In genomic region chr11:120536797-120537169, GRCh38 we compare ENCODE assay signal across 1 cellular context.
TF ChIP-seq lines count a peak whose summit lies in the region.

No MANE protein-coding gene starts in this region.

TF ChIP-seq in HepG2, 621 proteins besides CTCF, POLR2A, EP300 and RAD21 (continued from another document):
- TF ChIP-seq, protein P1, sequence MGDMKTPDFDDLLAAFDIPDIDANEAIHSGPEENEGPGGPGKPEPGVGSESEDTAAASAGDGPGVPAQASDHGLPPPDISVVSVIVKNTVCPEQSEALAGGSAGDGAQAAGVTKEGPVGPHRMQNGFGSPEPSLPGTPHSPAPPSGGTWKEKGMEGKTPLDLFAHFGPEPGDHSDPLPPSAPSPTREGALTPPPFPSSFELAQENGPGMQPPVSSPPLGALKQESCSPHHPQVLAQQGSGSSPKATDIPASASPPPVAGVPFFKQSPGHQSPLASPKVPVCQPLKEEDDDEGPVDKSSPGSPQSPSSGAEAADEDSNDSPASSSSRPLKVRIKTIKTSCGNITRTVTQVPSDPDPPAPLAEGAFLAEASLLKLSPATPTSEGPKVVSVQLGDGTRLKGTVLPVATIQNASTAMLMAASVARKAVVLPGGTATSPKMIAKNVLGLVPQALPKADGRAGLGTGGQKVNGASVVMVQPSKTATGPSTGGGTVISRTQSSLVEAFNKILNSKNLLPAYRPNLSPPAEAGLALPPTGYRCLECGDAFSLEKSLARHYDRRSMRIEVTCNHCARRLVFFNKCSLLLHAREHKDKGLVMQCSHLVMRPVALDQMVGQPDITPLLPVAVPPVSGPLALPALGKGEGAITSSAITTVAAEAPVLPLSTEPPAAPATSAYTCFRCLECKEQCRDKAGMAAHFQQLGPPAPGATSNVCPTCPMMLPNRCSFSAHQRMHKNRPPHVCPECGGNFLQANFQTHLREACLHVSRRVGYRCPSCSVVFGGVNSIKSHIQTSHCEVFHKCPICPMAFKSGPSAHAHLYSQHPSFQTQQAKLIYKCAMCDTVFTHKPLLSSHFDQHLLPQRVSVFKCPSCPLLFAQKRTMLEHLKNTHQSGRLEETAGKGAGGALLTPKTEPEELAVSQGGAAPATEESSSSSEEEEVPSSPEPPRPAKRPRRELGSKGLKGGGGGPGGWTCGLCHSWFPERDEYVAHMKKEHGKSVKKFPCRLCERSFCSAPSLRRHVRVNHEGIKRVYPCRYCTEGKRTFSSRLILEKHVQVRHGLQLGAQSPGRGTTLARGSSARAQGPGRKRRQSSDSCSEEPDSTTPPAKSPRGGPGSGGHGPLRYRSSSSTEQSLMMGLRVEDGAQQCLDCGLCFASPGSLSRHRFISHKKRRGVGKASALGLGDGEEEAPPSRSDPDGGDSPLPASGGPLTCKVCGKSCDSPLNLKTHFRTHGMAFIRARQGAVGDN (CRISPR knock-in tag; IDR thresholded peaks at IDR 0.05): 0 out of 2 replicates have a peak, but pooled peaks have one; percentile 15
